ENCODE assay signal across 32 cellular contexts in genomic region chr9:82757921-82758320, GRCh38.
"Had no signal": no experiment of that assay in that cellular context is flagged by ENCODE, and none has a peak within 500 bp of the region (broad histone marks: within the 10 kb centered on the region; RNA-seq: fewer than 3 reads in every experiment).

No MANE protein-coding gene starts in this region.

- H3K27me3 ChIP-seq: adrenal gland, body of pancreas, cardiac muscle cell, colonic mucosa had no signal

- H3K9me3 ChIP-seq: adrenal gland, body of pancreas, colonic mucosa had no signal

- H3K27ac Mint-ChIP-seq: activated CD4-positive, alpha-beta memory T cell treated with anti-CD3 and anti-CD28 coated beads for 36 hours; activated CD4-positive, alpha-beta T cell treated with anti-CD3 and anti-CD28 coated beads for 36 hours; activated CD4-positive, alpha-beta T cell treated with anti-CD3 and anti-CD28 coated beads, Interleukin-2, amount 10 ng/mL, durations not matched to agents 24 days and 14 days; activated CD8-positive, alpha-beta memory T cell treated with anti-CD3 and anti-CD28 coated beads, Interleukin-2, amount 10 ng/mL, durations not matched to agents 7 days and 5 days; activated CD8-positive, alpha-beta T cell treated with anti-CD3 and anti-CD28 coated beads, Interleukin-2, amount 10 ng/mL, durations not matched to agents 7 days and 5 days; activated naive CD4-positive, alpha-beta T cell treated with anti-CD3 and anti-CD28 coated beads for 36 hours; activated naive CD4-positive, alpha-beta T cell treated with anti-CD3 and anti-CD28 coated beads, Interleukin-2, amount 50 U/mL, for 24 hours; activated naive CD8-positive, alpha-beta T cell treated with anti-CD3 and anti-CD28 coated beads for 36 hours; activated naive CD8-positive, alpha-beta T cell treated with anti-CD3 and anti-CD28 coated beads, Interleukin-2, amount 50 U/mL, for 24 hours; activated T-helper 1 cell treated with anti-CD3 and anti-CD28 coated beads, Interleukin-12 subunit alpha, Interleukin-12 subunit beta, Interleukin-2, Interleukin-4 antibody, amounts not matched to agents 30 ng/mL and 10 ng/mL and 1 ng/mL, durations not matched to agents 14 hours and 24 hours and 36 hours; activated T-helper 2 cell treated with anti-CD3 and anti-CD28 coated beads, Interferon-gamma antibody, Interleukin-2, Interleukin-4, amounts not matched to agents 10 μg/mL and 5 μg/mL and 100 μg/mL, durations not matched to agents 14 hours and 24 hours and 36 hours; T-helper 2 cell treated with Interferon-gamma antibody and Interleukin-4, amounts not matched to agents 5 μg/mL and 100 μg/mL, for 36 hours had no signal

- H3K27me3 Mint-ChIP-seq: activated CD4-positive, alpha-beta memory T cell treated with anti-CD3 and anti-CD28 coated beads for 36 hours; activated CD4-positive, alpha-beta T cell treated with anti-CD3 and anti-CD28 coated beads for 36 hours; activated CD4-positive, alpha-beta T cell treated with anti-CD3 and anti-CD28 coated beads, Interleukin-2, amount 10 ng/mL, durations not matched to agents 24 days and 14 days; activated CD8-positive, alpha-beta memory T cell treated with anti-CD3 and anti-CD28 coated beads, Interleukin-2, amount 10 ng/mL, durations not matched to agents 7 days and 5 days; activated naive CD4-positive, alpha-beta T cell treated with anti-CD3 and anti-CD28 coated beads, Interleukin-2, amount 50 U/mL, for 24 hours; activated naive CD8-positive, alpha-beta T cell treated with anti-CD3 and anti-CD28 coated beads, Interleukin-2, amount 50 U/mL, for 24 hours had no signal

- H3K4me3 Mint-ChIP-seq: activated CD4-positive, alpha-beta memory T cell treated with anti-CD3 and anti-CD28 coated beads for 36 hours; activated CD4-positive, alpha-beta T cell treated with anti-CD3 and anti-CD28 coated beads for 36 hours; activated CD4-positive, alpha-beta T cell treated with anti-CD3 and anti-CD28 coated beads, Interleukin-2, amount 10 ng/mL, durations not matched to agents 24 days and 14 days; activated CD8-positive, alpha-beta memory T cell treated with anti-CD3 and anti-CD28 coated beads, Interleukin-2, amount 10 ng/mL, durations not matched to agents 7 days and 5 days; activated CD8-positive, alpha-beta T cell treated with anti-CD3 and anti-CD28 coated beads, Interleukin-2, amount 10 ng/mL, durations not matched to agents 7 days and 5 days; activated naive CD4-positive, alpha-beta T cell treated with anti-CD3 and anti-CD28 coated beads for 36 hours; activated naive CD4-positive, alpha-beta T cell treated with anti-CD3 and anti-CD28 coated beads, Interleukin-2, amount 50 U/mL, for 24 hours; activated naive CD8-positive, alpha-beta T cell treated with anti-CD3 and anti-CD28 coated beads for 36 hours; activated naive CD8-positive, alpha-beta T cell treated with anti-CD3 and anti-CD28 coated beads, Interleukin-2, amount 50 U/mL, for 24 hours; activated T-helper 1 cell treated with anti-CD3 and anti-CD28 coated beads, Interleukin-12 subunit alpha, Interleukin-12 subunit beta, Interleukin-2, Interleukin-4 antibody, amounts not matched to agents 30 ng/mL and 10 ng/mL and 1 ng/mL, durations not matched to agents 14 hours and 24 hours and 36 hours; T-helper 2 cell treated with Interferon-gamma antibody and Interleukin-4, amounts not matched to agents 5 μg/mL and 100 μg/mL, for 36 hours had no signal

- H3K4me3 ChIP-seq: adrenal gland, body of pancreas, cardiac muscle cell, colonic mucosa had no signal

- H3K4me1 ChIP-seq: adrenal gland, body of pancreas, colonic mucosa had no signal

- H3K36me3 ChIP-seq: adrenal gland, cardiac muscle cell, colonic mucosa had no signal

- ATAC-seq: activated CD4-positive, alpha-beta T cell treated with anti-CD3 and anti-CD28 coated beads for 36 hours; activated CD8-positive, alpha-beta memory T cell treated with anti-CD3 and anti-CD28 coated beads, Interleukin-2, amount 10 ng/mL, durations not matched to agents 7 days and 5 days; activated CD8-positive, alpha-beta T cell treated with anti-CD3 and anti-CD28 coated beads, Interleukin-2, amount 10 ng/mL, durations not matched to agents 7 days and 5 days; activated naive CD8-positive, alpha-beta T cell treated with anti-CD3 and anti-CD28 coated beads, Interleukin-2, amount 50 U/mL, for 24 hours; body of pancreas; esophagus mucosa had no signal

- H3K9me3 Mint-ChIP-seq: activated CD4-positive, alpha-beta T cell treated with anti-CD3 and anti-CD28 coated beads, Interleukin-2, amount 10 ng/mL, durations not matched to agents 24 days and 14 days; activated naive CD4-positive, alpha-beta T cell treated with anti-CD3 and anti-CD28 coated beads, Interleukin-2, amount 50 U/mL, for 24 hours; activated T-helper 1 cell treated with anti-CD3 and anti-CD28 coated beads, Interleukin-12 subunit alpha, Interleukin-12 subunit beta, Interleukin-2, Interleukin-4 antibody, amounts not matched to agents 30 ng/mL and 10 ng/mL and 1 ng/mL, durations not matched to agents 14 hours and 24 hours and 36 hours had no signal

- H3K4me1 Mint-ChIP-seq: activated CD4-positive, alpha-beta T cell treated with anti-CD3 and anti-CD28 coated beads for 36 hours; activated CD4-positive, alpha-beta T cell treated with anti-CD3 and anti-CD28 coated beads, Interleukin-2, amount 10 ng/mL, durations not matched to agents 24 days and 14 days; activated CD8-positive, alpha-beta memory T cell treated with anti-CD3 and anti-CD28 coated beads, Interleukin-2, amount 10 ng/mL, durations not matched to agents 7 days and 5 days; activated naive CD4-positive, alpha-beta T cell treated with anti-CD3 and anti-CD28 coated beads, Interleukin-2, amount 50 U/mL, for 24 hours; activated naive CD8-positive, alpha-beta T cell treated with anti-CD3 and anti-CD28 coated beads for 36 hours; activated naive CD8-positive, alpha-beta T cell treated with anti-CD3 and anti-CD28 coated beads, Interleukin-2, amount 50 U/mL, for 24 hours had no signal

- DNase-seq: activated CD4-positive, alpha-beta memory T cell treated with anti-CD3 and anti-CD28 coated beads for 36 hours; activated CD4-positive, alpha-beta T cell treated with anti-CD3 and anti-CD28 coated beads for 36 hours; activated CD4-positive, alpha-beta T cell treated with anti-CD3 and anti-CD28 coated beads, Interleukin-2, amount 10 ng/mL, durations not matched to agents 24 days and 14 days; activated CD4-positive, CD25-positive, alpha-beta regulatory T cell; activated CD4-positive, CD25-positive, alpha-beta regulatory T cell treated with anti-CD3 and anti-CD28 coated beads, Interleukin-2, amount 50 U/mL, for 72 hours; activated CD8-positive, alpha-beta memory T cell treated with anti-CD3 and anti-CD28 coated beads, Interleukin-2, amount 10 ng/mL, durations not matched to agents 7 days and 5 days; activated CD8-positive, alpha-beta memory T cell treated with anti-CD3 and anti-CD28 coated beads, Interleukin-2, amount 50 U/mL, for 4 hours; activated CD8-positive, alpha-beta T cell treated with anti-CD3 and anti-CD28 coated beads, Interleukin-2, amount 10 ng/mL, durations not matched to agents 7 days and 5 days; activated effector memory CD4-positive, alpha-beta T cell treated with anti-CD3 and anti-CD28 coated beads, Interleukin-2, amount 50 U/mL, for 16 hours; activated naive CD4-positive, alpha-beta T cell treated with anti-CD3 and anti-CD28 coated beads for 36 hours; activated naive CD8-positive, alpha-beta T cell treated with anti-CD3 and anti-CD28 coated beads for 36 hours; activated naive CD8-positive, alpha-beta T cell treated with anti-CD3 and anti-CD28 coated beads, Interleukin-2, amount 50 U/mL, for 24 hours; activated T-cell treated with anti-CD3 and anti-CD28 coated beads, Interleukin-2, amount 50 U/mL, for 1 hour; activated T-cell treated with anti-CD3 and anti-CD28 coated beads, Interleukin-2, amount 50 U/mL, for 48 hours; adrenal gland; amygdala; aorta; body of pancreas; central memory CD4-positive, alpha-beta T cell; cerebellar nuclear complex; colonic mucosa; effector CD8-positive, alpha-beta T cell; foreskin fibroblast; head of caudate nucleus; hippocampal formation had no signal

- H3K36me3 Mint-ChIP-seq: activated CD4-positive, alpha-beta memory T cell treated with anti-CD3 and anti-CD28 coated beads for 36 hours; activated CD8-positive, alpha-beta memory T cell treated with anti-CD3 and anti-CD28 coated beads, Interleukin-2, amount 10 ng/mL, durations not matched to agents 7 days and 5 days; activated naive CD4-positive, alpha-beta T cell treated with anti-CD3 and anti-CD28 coated beads, Interleukin-2, amount 50 U/mL, for 24 hours; activated naive CD8-positive, alpha-beta T cell treated with anti-CD3 and anti-CD28 coated beads for 36 hours had no signal

- H3K27ac ChIP-seq: adrenal gland, body of pancreas, cardiac muscle cell, colonic mucosa, epithelial cell of prostate had no signal
